In genomic region chr12:18165889-18166288, GRCh38 we compare ENCODE assay signal across 9 cellular contexts.
DNase-seq lines count a peak whose midpoint lies in the region; ATAC-seq and TF ChIP-seq lines count a peak whose summit lies in the region.
"Had no signal": no experiment of that assay in that cellular context is flagged by ENCODE, and none has a peak within 500 bp of the region (broad histone marks: within the 10 kb centered on the region; RNA-seq: fewer than 3 reads in every experiment).

No MANE protein-coding gene starts in this region.

- no peaks in the 10 kb centered on the region for H3K79me1 ChIP-seq in mesendoderm (ENCODE audit: low read length)

- no peaks in the 10 kb centered on the region for H3K9me3 ChIP-seq in gastroesophageal sphincter
- no peaks in the 10 kb centered on the region for H3K9me3 ChIP-seq in aorta (ENCODE audit: control insufficient read depth, low read length)
- H3K9me3 ChIP-seq: lower lobe of right lung had no signal

- H3K4me2 ChIP-seq in mesendoderm (ENCODE audit: low read length), result no peak overlapping the region

- no peak overlapping the region for H3K23ac ChIP-seq in mesendoderm (ENCODE audit: low read length)

- no peak overlapping the region for H2BK120ac ChIP-seq in mesendoderm (ENCODE audit: low read depth, low read length)

- H3K56ac ChIP-seq in mesendoderm (ENCODE audit: low read length), result no peak overlapping the region

- H3K27ac ChIP-seq in gastroesophageal sphincter (peak overlapping the region in 1 of 4 donors; percentile 4), aorta (ENCODE audit: low read depth in 1 of 2, low read length in 2 of 2) (no peak overlapping the region), mesendoderm (ENCODE audit: low read depth, low read length) (no peak overlapping the region)
- H3K27ac ChIP-seq: lower lobe of right lung had no signal

- H4K8ac ChIP-seq in mesendoderm (ENCODE audit: low read depth, low read length), result no peak overlapping the region

- WGBS in gastroesophageal sphincter (ENCODE audit: low coverage in 1 of 2), 2 donors, result 38 to 46% methylated on average over 1 to 2 of the region's 2 CpGs
- WGBS in lower leg skin, 2 donors, result 65 to 68% methylated on average over 2 of the region's 2 CpGs
- WGBS in aorta, 2 donors, result 63 to 68% methylated on average over 2 of the region's 2 CpGs
- WGBS in mesendoderm (ENCODE audit: extremely low coverage, insufficient coverage, low lambda C conversion rate), result no CpG with 5 or more reads among the region's 2 CpGs

- no peak overlapping the region for H3K18ac ChIP-seq in mesendoderm (ENCODE audit: low read length)

- TF ChIP-seq CTCF in gastroesophageal sphincter (IDR thresholded peaks at IDR 0.05), result no peak
- no peak for TF ChIP-seq CTCF in lower leg skin (IDR thresholded peaks at IDR 0.05)

- no peak overlapping the region for H3K4ac ChIP-seq in mesendoderm (ENCODE audit: low read depth, low read length)

- intact Hi-C loops in lower leg skin (cut with DNase I; ENCODE audit: low total_unique reads), result no loop called here
- intact Hi-C loops in aorta (cut with DNase I), result no loop called here

- H2BK15ac ChIP-seq in mesendoderm (replicated peaks; ENCODE audit: low read depth), result no peak overlapping the region

- ATAC-seq in GM18868 (IDR thresholded peaks at IDR 0.05; ENCODE audit: unreplicated experiment) (peak; percentile 39), GM21619 (IDR thresholded peaks at IDR 0.05; ENCODE audit: unreplicated experiment) (peak; percentile 37), HG03521 (IDR thresholded peaks at IDR 0.05; ENCODE audit: unreplicated experiment) (peak; percentile 33), gastroesophageal sphincter (no peak), aorta (ENCODE audit: low FRiP score) (no peak)

- no peak overlapping the region for H4K5ac ChIP-seq in mesendoderm (ENCODE audit: low read length)

- H2AK5ac ChIP-seq in mesendoderm (ENCODE audit: low read length), result no peak overlapping the region

- H3K79me2 ChIP-seq in mesendoderm (ENCODE audit: control insufficient read depth, insufficient read depth, low read length), result no peaks in the 10 kb centered on the region

- H3K4me3 ChIP-seq in gastroesophageal sphincter (peak overlapping the region; percentile 9 to 21), lower leg skin (ENCODE audit: low read depth, poor library complexity, severe bottlenecking) (no peak overlapping the region), aorta (ENCODE audit: low read length in 2 of 2) (no peak overlapping the region), mesendoderm (ENCODE audit: low read length) (no peak overlapping the region)

- no peak overlapping the region for H3K9ac ChIP-seq in mesendoderm (ENCODE audit: low read length)

- no peak for TF ChIP-seq POLR2A in gastroesophageal sphincter (IDR thresholded peaks at IDR 0.05)
- no peak for TF ChIP-seq POLR2A in lower leg skin (IDR thresholded peaks at IDR 0.05)

- DNase-seq in lower leg skin (ENCODE audit: low spot score in 2 of 2) (no peak), H4 (ENCODE audit: low spot score) (no peak), aorta (no peak), mesendoderm (no peak)
- DNase-seq: lower lobe of right lung had no signal

- H3K4me1 ChIP-seq in gastroesophageal sphincter, result peaks cover 0 to 11% (median 0%) of the 10 kb centered on the region in 3 donors
- peaks cover 0 to 3% of the 10 kb centered on the region in 2 donors for H3K4me1 ChIP-seq in aorta (ENCODE audit: control insufficient read depth in 1 of 2, insufficient read depth in 2 of 2, low read length in 2 of 2)
- no peaks in the 10 kb centered on the region for H3K4me1 ChIP-seq in mesendoderm (ENCODE audit: control insufficient read depth, low read depth, low read length)
- H3K4me1 ChIP-seq: lower lobe of right lung had no signal

- H3K27me3 ChIP-seq in gastroesophageal sphincter (no peaks in the 10 kb centered on the region), aorta (ENCODE audit: control insufficient read depth in 1 of 2, insufficient read depth in 2 of 2, low read length in 1 of 2) (no peaks in the 10 kb centered on the region), mesendoderm (ENCODE audit: insufficient read depth, low read length, poor library complexity) (no peaks in the 10 kb centered on the region)

- no peak for TF ChIP-seq EP300 in gastroesophageal sphincter (IDR thresholded peaks at IDR 0.05)

- no peaks in the 10 kb centered on the region for H3K36me3 ChIP-seq in gastroesophageal sphincter
- H3K36me3 ChIP-seq in aorta (ENCODE audit: control insufficient read depth in 1 of 2, insufficient read depth in 2 of 2, low read length in 1 of 2), result no peaks in the 10 kb centered on the region
- H3K36me3 ChIP-seq in mesendoderm (ENCODE audit: control insufficient read depth, insufficient read depth, low read length), result no peaks in the 10 kb centered on the region
- H3K36me3 ChIP-seq: lower lobe of right lung had no signal

- H2BK5ac ChIP-seq in mesendoderm (ENCODE audit: low read length), result no peak overlapping the region

Comparison
In these comparisons a context has a peak if more than half of its experiments do, and no peak if none do; other contexts are left out.
1. ATAC-seq: peak in GM18868 (single experiment), GM21619 (single experiment) and HG03521 (single experiment); none in gastroesophageal sphincter (single experiment) and aorta (single experiment).
2. H3K4me3 ChIP-seq: peak in gastroesophageal sphincter (2 of 2); none in lower leg skin (single experiment), aorta (0 of 2) and mesendoderm (single experiment).